In the genomic region with DNA sequence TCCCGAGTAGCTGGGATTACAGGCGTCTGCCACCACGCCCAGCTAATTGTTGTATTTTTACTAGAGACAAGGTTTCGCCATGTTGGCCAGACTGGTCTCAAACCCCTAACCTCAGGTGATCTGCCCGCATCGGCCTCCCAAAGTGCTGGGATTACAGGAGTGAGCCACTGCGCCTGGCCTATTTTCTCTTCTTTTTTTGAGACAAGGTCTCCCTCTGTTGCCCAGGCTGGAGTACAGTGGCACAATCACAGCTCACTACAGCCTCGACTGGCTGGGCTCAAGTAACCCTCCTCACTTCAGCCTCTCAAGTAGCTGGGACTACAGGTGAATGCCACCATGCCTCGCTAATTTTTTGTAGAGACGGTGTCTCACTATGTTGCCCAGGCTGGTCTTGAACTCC, we compare ENCODE assay signal across 15 cellular contexts. TPM values are rescaled to one million over a fixed set of nuclear protein-coding genes. Genes with fewer than 3 reads are reported as not detected.
"Had no signal": no experiment of that assay in that cellular context is flagged by ENCODE, and none has a peak within 500 bp of the region (broad histone marks: within the 10 kb centered on the region; RNA-seq: fewer than 3 reads in every experiment).

No MANE protein-coding gene starts in this region.

RNA-seq across cellular contexts. Expression of a gene that starts 9.1 kb away (rescaled TPM):
- total RNA-seq: activated B cell treated with CpG ODN at 0.5 μM for 24 hours; activated CD4-positive, alpha-beta memory T cell treated with anti-CD3 and anti-CD28 coated beads for 36 hours; activated CD4-positive, alpha-beta memory T cell treated with anti-CD3 and anti-CD28 coated beads, Interleukin-2, amount 10 ng/mL, durations not matched to agents 7 days and 5 days; activated CD4-positive, alpha-beta T cell treated with anti-CD3 and anti-CD28 coated beads for 36 hours; activated CD4-positive, alpha-beta T cell treated with anti-CD3 and anti-CD28 coated beads, Interleukin-2, amount 10 ng/mL, durations not matched to agents 24 days and 14 days; activated CD4-positive, alpha-beta T cell treated with anti-CD3 and anti-CD28 coated beads, Interleukin-2, amount 10 ng/mL, durations not matched to agents 7 days and 5 days; activated CD8-positive, alpha-beta memory T cell treated with anti-CD3 and anti-CD28 coated beads for 36 hours; activated CD8-positive, alpha-beta memory T cell treated with anti-CD3 and anti-CD28 coated beads, Interleukin-2, amount 10 ng/mL, durations not matched to agents 7 days and 5 days; activated CD8-positive, alpha-beta T cell treated with anti-CD3 and anti-CD28 coated beads for 36 hours; activated CD8-positive, alpha-beta T cell treated with anti-CD3 and anti-CD28 coated beads, Interleukin-2, amount 10 ng/mL, durations not matched to agents 7 days and 5 days; T-cell; T-helper 1 cell treated with Interleukin-12 subunit alpha and Interleukin-12 subunit beta and Interleukin-4 antibody, amounts not matched to agents 30 ng/mL and 1 ng/mL, for 36 hours; T-helper 17 cell; T-helper 2 cell treated with Interferon-gamma antibody and Interleukin-4, amounts not matched to agents 100 ng/mL and 5 ng/mL, for 36 hours; WTC11 had no signal

RNA-seq across cellular contexts. Expression of a gene that starts 9.6 kb away (rescaled TPM):
- total RNA-seq: activated B cell treated with CpG ODN at 0.5 μM for 24 hours; activated CD4-positive, alpha-beta memory T cell treated with anti-CD3 and anti-CD28 coated beads for 36 hours; activated CD4-positive, alpha-beta memory T cell treated with anti-CD3 and anti-CD28 coated beads, Interleukin-2, amount 10 ng/mL, durations not matched to agents 7 days and 5 days; activated CD4-positive, alpha-beta T cell treated with anti-CD3 and anti-CD28 coated beads for 36 hours; activated CD4-positive, alpha-beta T cell treated with anti-CD3 and anti-CD28 coated beads, Interleukin-2, amount 10 ng/mL, durations not matched to agents 24 days and 14 days; activated CD4-positive, alpha-beta T cell treated with anti-CD3 and anti-CD28 coated beads, Interleukin-2, amount 10 ng/mL, durations not matched to agents 7 days and 5 days; activated CD8-positive, alpha-beta memory T cell treated with anti-CD3 and anti-CD28 coated beads for 36 hours; activated CD8-positive, alpha-beta memory T cell treated with anti-CD3 and anti-CD28 coated beads, Interleukin-2, amount 10 ng/mL, durations not matched to agents 7 days and 5 days; activated CD8-positive, alpha-beta T cell treated with anti-CD3 and anti-CD28 coated beads for 36 hours; activated CD8-positive, alpha-beta T cell treated with anti-CD3 and anti-CD28 coated beads, Interleukin-2, amount 10 ng/mL, durations not matched to agents 7 days and 5 days; T-helper 1 cell treated with Interleukin-12 subunit alpha and Interleukin-12 subunit beta and Interleukin-4 antibody, amounts not matched to agents 30 ng/mL and 1 ng/mL, for 36 hours; T-helper 17 cell; T-helper 2 cell treated with Interferon-gamma antibody and Interleukin-4, amounts not matched to agents 100 ng/mL and 5 ng/mL, for 36 hours had no signal
